8 cellular contexts compared by ENCODE assay signal in the genomic region with DNA sequence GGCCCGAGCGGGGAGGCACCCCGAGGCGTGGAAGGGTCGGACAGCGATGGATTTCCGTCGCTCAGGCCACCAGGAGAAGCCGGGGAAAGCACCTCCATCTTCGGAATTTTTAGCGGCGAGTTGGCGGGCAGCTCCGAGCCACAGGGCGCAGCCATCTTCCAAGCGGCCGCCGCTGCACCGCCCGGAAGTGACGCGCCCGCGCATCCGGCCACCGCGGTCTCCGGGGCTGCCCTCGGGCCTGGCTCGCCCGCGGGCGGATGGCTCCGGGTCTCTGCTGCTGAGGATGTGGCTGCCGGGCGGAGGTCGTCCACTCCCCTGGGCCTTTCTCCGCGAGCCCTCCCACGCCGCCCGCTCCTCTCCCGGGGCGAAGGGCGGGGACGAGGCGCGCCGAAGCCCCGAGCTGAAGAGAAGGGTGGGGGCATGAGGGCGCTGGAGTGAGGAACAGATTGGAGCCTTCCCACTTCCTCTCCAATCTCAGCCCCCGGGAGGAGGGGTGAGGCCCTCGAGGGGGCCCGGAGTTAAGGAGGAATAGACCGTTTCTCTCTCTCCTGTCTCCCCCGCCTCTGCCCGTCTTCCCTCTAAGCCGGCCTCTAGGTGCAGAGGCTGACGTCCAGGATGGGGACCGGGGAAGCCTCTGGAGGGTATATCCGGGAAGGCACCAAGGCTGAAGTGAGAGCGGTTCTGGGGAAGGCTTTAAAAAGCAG. TPM values are rescaled to one million over a fixed set of nuclear protein-coding genes. Genes with fewer than 3 reads are reported as not detected.
DNase-seq lines count a peak whose midpoint lies in the region; ATAC-seq, FAIRE-seq and TF ChIP-seq lines count a peak whose summit lies in the region.

Gene MSANTD2 (minus strand): TSS at position 181 of the 704 bp plus-strand sequence. CDS start 26 bp downstream, at position 155.

- H3K27ac Mint-ChIP-seq in HFFc6 (peak within 1 kb of the TSS; percentile 95), T-helper 17 cell (peak within 1 kb of the TSS; percentile 92)

- TF ChIP-seq CTCF in GM12875 (IDR thresholded peaks at IDR 0.05; ENCODE audit: borderline replicate concordance, insufficient read depth, low read depth, low read length) (no peak), HFFc6 (IDR thresholded peaks at IDR 0.05) (no peak; the same call in 1 of the 2 replicates), NB4 (IDR thresholded peaks at IDR 0.05; ENCODE audit: low read depth, low read length) (no peak), right atrium auricular region (IDR thresholded peaks at IDR 0.05) (peak in 1 of 2 donors; percentile 11)

- no peaks in the 10 kb centered on the region for H3K9me3 ChIP-seq in T-helper 17 cell (ENCODE audit: control insufficient read depth, low read length, poor library complexity, severe bottlenecking)
- H3K9me3 ChIP-seq in right atrium auricular region, result no peaks in the 10 kb centered on the region

- FAIRE-seq in urothelium cell line (lab: Jason Lieb, UNC), result no peak

- H3K4me1 Mint-ChIP-seq in HFFc6 (ENCODE audit: low read depth) (peaks cover 41% of the 10 kb centered on the region), T-helper 17 cell (peaks cover 12% of the 10 kb centered on the region)

- H3K4me3 ChIP-seq in GM12875 (ENCODE audit: low read depth, low read length) (peak within 1 kb of the TSS; percentile 98), NB4 (ENCODE audit: low read depth, low read length) (peak within 1 kb of the TSS; percentile 69), right atrium auricular region (peak within 1 kb of the TSS; percentile 81 to 88)

- peak within 1 kb of the TSS; percentile 90 for H3K4me3 Mint-ChIP-seq in HFFc6
- H3K4me3 Mint-ChIP-seq in T-helper 17 cell, result peak within 1 kb of the TSS; percentile 95

- no peaks in the 10 kb centered on the region for H3K36me3 Mint-ChIP-seq in HFFc6 (ENCODE audit: low read depth)
- H3K36me3 Mint-ChIP-seq in T-helper 17 cell (ENCODE audit: low read depth), result peaks cover 4% of the 10 kb centered on the region

- H3K27me3 Mint-ChIP-seq in HFFc6 (ENCODE audit: insufficient read depth) (no peaks in the 10 kb centered on the region), T-helper 17 cell (peaks cover 5% of the 10 kb centered on the region)

- peaks cover 0 to 25% of the 10 kb centered on the region in 2 donors for H3K4me1 ChIP-seq in right atrium auricular region

- no peaks in the 10 kb centered on the region for H3K27me3 ChIP-seq in right atrium auricular region

- peak; percentile 40 for DNase-seq in HFFc6
- DNase-seq in NB4 (ENCODE audit: low read depth), result peak; percentile 83
- peak; percentile 66 to 78 (median 72) for DNase-seq in T-helper 17 cell
- peak; percentile 79 for DNase-seq in right atrium auricular region (ENCODE audit: low spot score)
- peak; percentile 87 for DNase-seq in putamen (ENCODE audit: low spot score)
- DNase-seq in urothelium cell line (ENCODE audit: low spot score), result peak; percentile 85

- peak within 1 kb of the TSS; percentile 97 for H3K27ac ChIP-seq in angular gyrus (ENCODE audit: low read depth, low read length)
- H3K27ac ChIP-seq in right atrium auricular region, result peak within 1 kb of the TSS; percentile 98 to 99

- H3K36me3 ChIP-seq in right atrium auricular region, result no peaks in the 10 kb centered on the region

- TF ChIP-seq POLR2A in NB4 (IDR thresholded peaks at IDR 0.05; ENCODE audit: extremely low read depth, insufficient read length), result peak; percentile 53

- ATAC-seq in T-helper 17 cell, result peak; percentile 88

- no peaks in the 10 kb centered on the region for H3K9me3 Mint-ChIP-seq in HFFc6

RNA-seq across cellular contexts. Expression of gene MSANTD2, which starts in this region (rescaled TPM):
- total RNA-seq in HFFc6 (2021; fragmentation: NEBNext Ultra II Directional; extraction: Animal tissue kit (Norgen Biotek cat#: 25700)), result 1 to 10 TPM; 4.4 to 7.1 (median 5.8) TPM
- total RNA-seq in T-helper 17 cell (10 to 100 TPM; 10.1 to 11.3 TPM), right atrium auricular region (1 to 10 TPM; 2.9 to 6.5 TPM)

Comparison
In these comparisons a context has a peak if more than half of its experiments do, and no peak if none do; other contexts are left out.
1. Peak in every context shown above with its lines: DNase-seq, ATAC-seq, H3K4me3 ChIP-seq and H3K27ac ChIP-seq.